10 cellular contexts compared by ENCODE assay signal in genomic region chr15:41917767-41918430, GRCh38. TPM values are rescaled to one million over a fixed set of nuclear protein-coding genes. Genes with fewer than 3 reads are reported as not detected.
A peak's percentile ranks its signal among the peaks of the same experiment; 100 is the strongest.
DNase-seq lines count a peak whose midpoint lies in the region; ATAC-seq and TF ChIP-seq lines count a peak whose summit lies in the region.
"Had no signal": no experiment of that assay in that cellular context is flagged by ENCODE, and none has a peak within 500 bp of the region (broad histone marks: within the 10 kb centered on the region; RNA-seq: fewer than 3 reads in every experiment).

No MANE protein-coding gene starts in this region.

- no peak overlapping the region for H3K4me3 Mint-ChIP-seq in activated naive CD4-positive, alpha-beta T cell treated with anti-CD3 and anti-CD28 coated beads, Interleukin-2, amount 10 ng/mL, durations not matched to agents 7 days and 5 days
- H3K4me3 Mint-ChIP-seq: neural crest cell had no signal

- CTCF ChIA-PET in activated naive CD4-positive, alpha-beta T cell treated with anti-CD3 and anti-CD28 coated beads, Interleukin-2, amount 10 ng/mL, durations not matched to agents 7 days and 5 days (lab: Charles Lee) = interaction anchor here (0.5 to 4.5 kb wide), 4 partner anchors 13 to 108 kb away, joined by 3 to 13 read pairs (median 3); no protein-coding TSS in a partner anchor

- peak overlapping the region; percentile 34 to 61 for H3K27ac Mint-ChIP-seq in activated naive CD4-positive, alpha-beta T cell treated with anti-CD3 and anti-CD28 coated beads, Interleukin-2, amount 50 U/mL, for 72 hours
- H3K27ac Mint-ChIP-seq in activated naive CD4-positive, alpha-beta T cell treated with anti-CD3 and anti-CD28 coated beads, Interleukin-2, amount 10 ng/mL, durations not matched to agents 7 days and 5 days = no peak overlapping the region

- intact Hi-C loops in upper lobe of right lung (cut with DNase I) = no loop called here

- DNase-seq in activated naive CD4-positive, alpha-beta T cell treated with anti-CD3 and anti-CD28 coated beads, Interleukin-2, amount 50 U/mL, for 72 hours (ENCODE audit: low spot score in 2 of 2) = no peak
- no peak for DNase-seq in activated naive CD4-positive, alpha-beta T cell treated with anti-CD3 and anti-CD28 coated beads, Interleukin-2, amount 10 ng/mL, durations not matched to agents 7 days and 5 days
- DNase-seq in astrocyte of the spinal cord (ENCODE audit: low read depth, low spot score) (peak; percentile 65), hepatic stellate cell (ENCODE audit: low spot score) (peak; percentile 83), upper lobe of right lung (peak; percentile 49)
- DNase-seq in activated CD4-positive, alpha-beta T cell treated with anti-CD3 and anti-CD28 coated beads, Interleukin-2, amount 50 U/mL, for 1 hour = no peak
- DNase-seq: effector CD4-positive, alpha-beta T cell had no signal

- H3K4me1 Mint-ChIP-seq in activated naive CD4-positive, alpha-beta T cell treated with anti-CD3 and anti-CD28 coated beads, Interleukin-2, amount 10 ng/mL, durations not matched to agents 7 days and 5 days = peaks cover 8% of the 10 kb centered on the region

- H3K4me1 ChIP-seq in upper lobe of right lung = peaks cover 57% of the 10 kb centered on the region

- ATAC-seq in activated naive CD4-positive, alpha-beta T cell treated with anti-CD3 and anti-CD28 coated beads, Interleukin-2, amount 50 U/mL, for 72 hours = no peak
- ATAC-seq in upper lobe of right lung = peak; percentile 18
- no peak for ATAC-seq in HG02610 (IDR thresholded peaks at IDR 0.05; ENCODE audit: unreplicated experiment)
- no peak for ATAC-seq in HG03159 (IDR thresholded peaks at IDR 0.05; ENCODE audit: unreplicated experiment)

- H3K9me3 ChIP-seq in upper lobe of right lung = no peaks in the 10 kb centered on the region

- peaks cover 14 to 16% of the 10 kb centered on the region in 2 donors for H3K36me3 Mint-ChIP-seq in activated naive CD4-positive, alpha-beta T cell treated with anti-CD3 and anti-CD28 coated beads, Interleukin-2, amount 50 U/mL, for 72 hours
- peaks cover 15% of the 10 kb centered on the region for H3K36me3 Mint-ChIP-seq in activated naive CD4-positive, alpha-beta T cell treated with anti-CD3 and anti-CD28 coated beads, Interleukin-2, amount 10 ng/mL, durations not matched to agents 7 days and 5 days

- H3K27me3 Mint-ChIP-seq in activated naive CD4-positive, alpha-beta T cell treated with anti-CD3 and anti-CD28 coated beads, Interleukin-2, amount 10 ng/mL, durations not matched to agents 7 days and 5 days = no peaks in the 10 kb centered on the region

- H3K9me3 Mint-ChIP-seq in activated naive CD4-positive, alpha-beta T cell treated with anti-CD3 and anti-CD28 coated beads, Interleukin-2, amount 50 U/mL, for 72 hours = no peaks in the 10 kb centered on the region
- no peaks in the 10 kb centered on the region for H3K9me3 Mint-ChIP-seq in activated naive CD4-positive, alpha-beta T cell treated with anti-CD3 and anti-CD28 coated beads, Interleukin-2, amount 10 ng/mL, durations not matched to agents 7 days and 5 days
- H3K9me3 Mint-ChIP-seq: neural crest cell had no signal

- peaks cover 25% of the 10 kb centered on the region for H3K36me3 ChIP-seq in upper lobe of right lung

- H3K4me3 ChIP-seq in astrocyte of the spinal cord (ENCODE audit: low read depth, low read length) (no peak overlapping the region), upper lobe of right lung (no peak overlapping the region)

- H3K27me3 ChIP-seq in upper lobe of right lung = no peaks in the 10 kb centered on the region

- H3K27ac ChIP-seq in upper lobe of right lung = peak overlapping the region; percentile 36

- no peak for TF ChIP-seq CTCF in astrocyte of the spinal cord (IDR thresholded peaks at IDR 0.05; ENCODE audit: low read depth, low read length)
- TF ChIP-seq CTCF in upper lobe of right lung (IDR thresholded peaks at IDR 0.05) = no peak

- in situ Hi-C loops in astrocyte of the spinal cord (cut with HindIII; ENCODE audit: low sequenced_read_pairs) = no loop called here

RNA-seq across cellular contexts. Expression of gene SPTBN5, which starts 24.0 kb away (rescaled TPM):
- 1 to 10 TPM in 1 of 2 donors, under 1 TPM in 1; 0.55 to 1.4 TPM for total RNA-seq in activated naive CD4-positive, alpha-beta T cell treated with anti-CD3 and anti-CD28 coated beads, Interleukin-2, amount 50 U/mL, for 72 hours
- 1.9 TPM for total RNA-seq in upper lobe of right lung

RNA-seq across cellular contexts. Expression of gene EHD4, which starts 54.5 kb away (rescaled TPM):
- total RNA-seq in activated naive CD4-positive, alpha-beta T cell treated with anti-CD3 and anti-CD28 coated beads, Interleukin-2, amount 50 U/mL, for 72 hours = 10 to 100 TPM; 25.3 to 60.0 TPM
- 39.5 TPM for total RNA-seq in upper lobe of right lung

Comparison
In these comparisons a context has a peak if more than half of its experiments do, and no peak if none do; other contexts are left out.
1. DNase-seq: peak in astrocyte of the spinal cord (single experiment), hepatic stellate cell (single experiment) and upper lobe of right lung (single experiment); none in activated naive CD4-positive, alpha-beta T cell treated with anti-CD3 and anti-CD28 coated beads, Interleukin-2, amount 50 U/mL, for 72 hours (0 of 2), activated naive CD4-positive, alpha-beta T cell treated with anti-CD3 and anti-CD28 coated beads, Interleukin-2, amount 10 ng/mL, durations not matched to agents 7 days and 5 days (single experiment) and activated CD4-positive, alpha-beta T cell treated with anti-CD3 and anti-CD28 coated beads, Interleukin-2, amount 50 U/mL, for 1 hour (single experiment).